ENCODE assay signal across 10 cellular contexts in the genomic region with DNA sequence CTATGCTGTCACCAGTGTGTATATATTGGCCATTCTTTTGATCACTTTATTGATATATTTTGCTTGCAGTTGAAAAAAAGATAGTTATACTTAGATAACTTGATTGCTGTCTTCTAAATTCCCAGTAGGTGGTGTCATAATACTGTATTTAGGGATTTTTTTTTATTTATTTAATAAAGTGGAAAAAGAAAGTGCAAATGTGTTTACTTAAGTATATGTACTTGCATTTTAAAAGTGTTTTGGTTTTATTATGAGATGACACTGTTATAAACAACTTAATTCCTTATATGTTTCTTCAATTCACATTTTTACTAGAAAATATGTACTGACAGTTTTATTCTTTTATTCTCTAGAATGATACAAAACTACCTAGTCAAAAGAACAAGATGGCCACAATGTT.
DNase-seq lines count a peak whose midpoint lies in the region; ATAC-seq and TF ChIP-seq lines count a peak whose summit lies in the region.
"Had no signal": no experiment of that assay in that cellular context is flagged by ENCODE, and none has a peak within 500 bp of the region (broad histone marks: within the 10 kb centered on the region; RNA-seq: fewer than 3 reads in every experiment).

No MANE protein-coding gene starts in this region.

- POLR2A ChIA-PET in SK-N-SH (lab: Yijun Ruan, JAX) = no interaction called here

- TF ChIP-seq CTCF in 22Rv1 (IDR thresholded peaks at IDR 0.05) (peak; percentile 63), SK-N-SH (IDR thresholded peaks at IDR 0.05) (peak; percentile 65)

- no peak for ATAC-seq in activated T-helper 17 cell treated with anti-CD3 and anti-CD28 coated beads, Interleukin-2, amount 50 U/mL, for 72 hours (replicated peaks)
- ATAC-seq in GM19324 (IDR thresholded peaks at IDR 0.05; ENCODE audit: low FRiP score, unreplicated experiment) = no peak

- peak; percentile 59 for TF ChIP-seq RAD21 in SK-N-SH (IDR thresholded peaks at IDR 0.05; ENCODE audit: low read length)

- no peaks in the 10 kb centered on the region for H3K4me1 Mint-ChIP-seq in activated T-helper 2 cell treated with anti-CD3 and anti-CD28 coated beads, Interferon-gamma antibody, Interleukin-2, Interleukin-4, amounts not matched to agents 10 μg/mL and 5 μg/mL and 100 μg/mL, durations not matched to agents 14 hours and 24 hours and 36 hours (ENCODE audit: low read depth)
- H3K4me1 Mint-ChIP-seq in activated T-helper 17 cell treated with anti-CD3 and anti-CD28 coated beads, Interleukin-2, amount 50 U/mL, for 72 hours = no peaks in the 10 kb centered on the region

- H3K79me2 ChIP-seq in SK-N-SH (ENCODE audit: insufficient read depth) = no peaks in the 10 kb centered on the region

- no peak overlapping the region for H3K4me2 ChIP-seq in SK-N-SH

- no peaks in the 10 kb centered on the region for H3K36me3 Mint-ChIP-seq in activated T-helper 2 cell treated with anti-CD3 and anti-CD28 coated beads, Interferon-gamma antibody, Interleukin-2, Interleukin-4, amounts not matched to agents 10 μg/mL and 5 μg/mL and 100 μg/mL, durations not matched to agents 14 hours and 24 hours and 36 hours (ENCODE audit: low read depth)
- H3K36me3 Mint-ChIP-seq in activated T-helper 17 cell treated with anti-CD3 and anti-CD28 coated beads, Interleukin-2, amount 50 U/mL, for 72 hours (ENCODE audit: low read depth) = no peaks in the 10 kb centered on the region

- no peaks in the 10 kb centered on the region for H3K27me3 ChIP-seq in SK-N-SH (ENCODE audit: insufficient read depth)

- no peak for TF ChIP-seq EP300 in SK-N-SH (IDR thresholded peaks at IDR 0.05; ENCODE audit: borderline replicate concordance in 1 of 2, low read depth in 1 of 2, low read length in 1 of 2)

- no peak overlapping the region for H3K4me3 Mint-ChIP-seq in activated T-helper 2 cell treated with anti-CD3 and anti-CD28 coated beads, Interferon-gamma antibody, Interleukin-2, Interleukin-4, amounts not matched to agents 10 μg/mL and 5 μg/mL and 100 μg/mL, durations not matched to agents 14 hours and 24 hours and 36 hours (ENCODE audit: low read depth)
- H3K4me3 Mint-ChIP-seq in activated T-helper 17 cell treated with anti-CD3 and anti-CD28 coated beads, Interleukin-2, amount 50 U/mL, for 72 hours = no peak overlapping the region

- H3K9me3 Mint-ChIP-seq in activated T-helper 2 cell treated with anti-CD3 and anti-CD28 coated beads, Interferon-gamma antibody, Interleukin-2, Interleukin-4, amounts not matched to agents 10 μg/mL and 5 μg/mL and 100 μg/mL, durations not matched to agents 14 hours and 24 hours and 36 hours = no peaks in the 10 kb centered on the region
- peaks cover 15% of the 10 kb centered on the region for H3K9me3 Mint-ChIP-seq in activated T-helper 17 cell treated with anti-CD3 and anti-CD28 coated beads, Interleukin-2, amount 50 U/mL, for 72 hours

- intact Hi-C loops in activated T-helper 2 cell treated with anti-CD3 and anti-CD28 coated beads, Interferon-gamma antibody, Interleukin-2, Interleukin-4, amounts not matched to agents 10 μg/mL and 5 μg/mL and 100 μg/mL, durations not matched to agents 14 hours and 24 hours and 36 hours (cut with micrococcal nuclease) = no loop called here

- H3K9ac ChIP-seq in SK-N-SH = no peak overlapping the region

- no peaks in the 10 kb centered on the region for H3K27me3 Mint-ChIP-seq in activated T-helper 2 cell treated with anti-CD3 and anti-CD28 coated beads, Interferon-gamma antibody, Interleukin-2, Interleukin-4, amounts not matched to agents 10 μg/mL and 5 μg/mL and 100 μg/mL, durations not matched to agents 14 hours and 24 hours and 36 hours (ENCODE audit: low read depth)
- no peaks in the 10 kb centered on the region for H3K27me3 Mint-ChIP-seq in activated T-helper 17 cell treated with anti-CD3 and anti-CD28 coated beads, Interleukin-2, amount 50 U/mL, for 72 hours

- no peaks in the 10 kb centered on the region for H3K36me3 ChIP-seq in SK-N-SH (replicated peaks in 1 of 2; ENCODE audit: control insufficient read depth in 1 of 2, insufficient read depth in 2 of 2, low read length in 1 of 2)

- DNase-seq in GM04504 (ENCODE audit: low read depth) (peak; percentile 7), SK-N-SH (peak; percentile 9), glomerular visceral epithelial cell (ENCODE audit: extremely low spot score) (peak; percentile 33), COLO829 (ENCODE audit: low spot score) (no peak)
- DNase-seq in activated T-helper 2 cell treated with anti-CD3 and anti-CD28 coated beads, Interferon-gamma antibody, Interleukin-2, Interleukin-4, amounts not matched to agents 10 μg/mL and 5 μg/mL and 100 μg/mL, durations not matched to agents 14 hours and 24 hours and 36 hours (ENCODE audit: low spot score) = no peak
- DNase-seq: activated CD4-positive, alpha-beta T cell treated with anti-CD3 and anti-CD28 coated beads, Interleukin-2, amount 50 U/mL, for 1 hour; GF-D8 had no signal

- H3K27ac ChIP-seq in 22Rv1 (no peak overlapping the region), SK-N-SH (ENCODE audit: low read depth in 2 of 2, low read length in 1 of 2) (no peak overlapping the region)

- no peaks in the 10 kb centered on the region for H4K20me1 ChIP-seq in SK-N-SH (ENCODE audit: insufficient read depth)

- no peak overlapping the region for H2AFZ ChIP-seq in SK-N-SH (ENCODE audit: low read depth)

- H3K4me3 ChIP-seq in SK-N-SH (ENCODE audit: low read depth in 2 of 2, low read length in 1 of 2) = no peak overlapping the region

- H3K9me2 ChIP-seq in SK-N-SH = no peaks in the 10 kb centered on the region

- no peaks in the 10 kb centered on the region for H3K9me3 ChIP-seq in SK-N-SH

- H3F3A ChIP-seq in SK-N-SH (replicated peaks; ENCODE audit: insufficient read depth) = no peaks in the 10 kb centered on the region

- H3K27ac Mint-ChIP-seq in activated T-helper 2 cell treated with anti-CD3 and anti-CD28 coated beads, Interferon-gamma antibody, Interleukin-2, Interleukin-4, amounts not matched to agents 10 μg/mL and 5 μg/mL and 100 μg/mL, durations not matched to agents 14 hours and 24 hours and 36 hours = no peak overlapping the region
- no peak overlapping the region for H3K27ac Mint-ChIP-seq in activated T-helper 17 cell treated with anti-CD3 and anti-CD28 coated beads, Interleukin-2, amount 50 U/mL, for 72 hours

- no peaks in the 10 kb centered on the region; a peak in 1 of 4 replicates for H3K4me1 ChIP-seq in SK-N-SH (ENCODE audit: control insufficient read depth in 1 of 2, insufficient read depth in 2 of 2, low read depth in 1 of 2, low read length in 1 of 2)

- CTCF ChIA-PET in SK-N-SH (lab: Yijun Ruan, JAX) = interaction anchor here (1.7 kb wide), 1 partner anchor 1375 kb away, joined by 4 read pairs; no protein-coding TSS in a partner anchor

TF ChIP-seq in SK-N-SH, 30 proteins besides CTCF, POLR2A, EP300 and RAD21:
- TF ChIP-seq, protein P1, sequence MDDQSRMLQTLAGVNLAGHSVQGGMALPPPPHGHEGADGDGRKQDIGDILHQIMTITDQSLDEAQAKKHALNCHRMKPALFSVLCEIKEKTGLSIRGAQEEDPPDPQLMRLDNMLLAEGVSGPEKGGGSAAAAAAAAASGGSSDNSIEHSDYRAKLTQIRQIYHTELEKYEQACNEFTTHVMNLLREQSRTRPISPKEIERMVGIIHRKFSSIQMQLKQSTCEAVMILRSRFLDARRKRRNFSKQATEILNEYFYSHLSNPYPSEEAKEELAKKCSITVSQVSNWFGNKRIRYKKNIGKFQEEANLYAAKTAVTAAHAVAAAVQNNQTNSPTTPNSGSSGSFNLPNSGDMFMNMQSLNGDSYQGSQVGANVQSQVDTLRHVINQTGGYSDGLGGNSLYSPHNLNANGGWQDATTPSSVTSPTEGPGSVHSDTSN (IDR thresholded peaks at IDR 0.05) = no peak
- peak; percentile 18; the same call in 1 of the 2 replicates for TF ChIP-seq SMC3 (IDR thresholded peaks at IDR 0.05; ENCODE audit: low read depth, low read length)

Comparison
In these comparisons a context has a peak if more than half of its experiments do, and no peak if none do; other contexts are left out.
1. DNase-seq: peak in GM04504 (single experiment), SK-N-SH (single experiment) and glomerular visceral epithelial cell (single experiment); none in activated T-helper 2 cell treated with anti-CD3 and anti-CD28 coated beads, Interferon-gamma antibody, Interleukin-2, Interleukin-4, amounts not matched to agents 10 μg/mL and 5 μg/mL and 100 μg/mL, durations not matched to agents 14 hours and 24 hours and 36 hours (single experiment) and COLO829 (single experiment).